Comparison of ENCODE assay signal across 23 cellular contexts in genomic region chr15:70417536-70417935, GRCh38.
"Had no signal": no experiment of that assay in that cellular context is flagged by ENCODE, and none has a peak within 500 bp of the region (broad histone marks: within the 10 kb centered on the region; RNA-seq: fewer than 3 reads in every experiment).

No MANE protein-coding gene starts in this region.

- H3K27me3 ChIP-seq: colonic mucosa had no signal

- H3K36me3 ChIP-seq: colonic mucosa, esophagus muscularis mucosa, gastroesophageal sphincter, heart left ventricle, left lung, lower lobe of right lung had no signal

- H3K4me3 Mint-ChIP-seq: central memory CD8-positive, alpha-beta T cell; dendritic cell treated with granulocyte-macrophage colony-stimulating factor and Interleukin-4, amounts not matched to agents 40 ng/mL and 50 ng/mL, for 4 days; effector memory CD8-positive, alpha-beta T cell; immature natural killer cell; mesothelial cell of epicardium had no signal

- H3K79me2 ChIP-seq: hepatocyte had no signal

- H3K4me1 Mint-ChIP-seq: central memory CD8-positive, alpha-beta T cell; immature natural killer cell; mesothelial cell of epicardium had no signal

- DNase-seq: cerebellar nuclear complex; colonic mucosa; cortex of kidney; effector CD8-positive, alpha-beta T cell; effector memory CD8-positive, alpha-beta T cell; foreskin keratinocyte; heart left ventricle; hypothalamus; immature natural killer cell; islet precursor cell; kidney; left colon; left lung; left ventricle myocardium superior; lower lobe of right lung; mesenchymal stem cell; mucosa of descending colon had no signal

- H3K4me1 ChIP-seq: colonic mucosa, esophagus muscularis mucosa, foreskin keratinocyte, gastroesophageal sphincter, heart left ventricle, left lung had no signal

- H2AFZ ChIP-seq: hepatocyte had no signal

- H3K4me3 ChIP-seq: colonic mucosa, esophagus muscularis mucosa, gastroesophageal sphincter, heart left ventricle, hepatocyte, left lung, lower lobe of right lung, mucosa of descending colon had no signal

- H3K36me3 Mint-ChIP-seq: immature natural killer cell, mesothelial cell of epicardium had no signal

- H3K4me2 ChIP-seq: hepatocyte had no signal

- H3K27ac ChIP-seq: colonic mucosa, esophagus muscularis mucosa, foreskin keratinocyte, gastroesophageal sphincter, heart left ventricle, hepatocyte, left lung, lower lobe of right lung had no signal

- H3K9me3 Mint-ChIP-seq: central memory CD8-positive, alpha-beta T cell; dendritic cell treated with granulocyte-macrophage colony-stimulating factor and Interleukin-4, amounts not matched to agents 40 ng/mL and 50 ng/mL, for 4 days; effector memory CD8-positive, alpha-beta T cell; immature natural killer cell; mesothelial cell of epicardium had no signal

- H3K27ac Mint-ChIP-seq: dendritic cell treated with granulocyte-macrophage colony-stimulating factor and Interleukin-4, amounts not matched to agents 40 ng/mL and 50 ng/mL, for 4 days; effector memory CD8-positive, alpha-beta T cell; immature natural killer cell; mesothelial cell of epicardium had no signal

- H3K9me3 ChIP-seq: colonic mucosa, gastroesophageal sphincter, left lung, mucosa of descending colon had no signal
